ENCODE assay signal across 24 cellular contexts in genomic region chr13:39581177-39581576, GRCh38.
"Had no signal": no experiment of that assay in that cellular context is flagged by ENCODE, and none has a peak within 500 bp of the region (broad histone marks: within the 10 kb centered on the region; RNA-seq: fewer than 3 reads in every experiment).

No MANE protein-coding gene starts in this region.

- FAIRE-seq: bronchial epithelial cell had no signal

- H3K27me3 ChIP-seq: ascending aorta, body of pancreas had no signal

- H3K4me1 ChIP-seq: body of pancreas had no signal

- ATAC-seq: activated CD4-positive, CD25-positive, alpha-beta regulatory T cell treated with anti-CD3 and anti-CD28 coated beads, Interleukin-2, amount 50 U/mL, for 24 hours; activated CD8-positive, alpha-beta T cell treated with anti-CD3 and anti-CD28 coated beads, Interleukin-2, amount 10 ng/mL, durations not matched to agents 7 days and 5 days; activated naive CD8-positive, alpha-beta T cell treated with anti-CD3 and anti-CD28 coated beads, Interleukin-2, amount 50 U/mL, for 24 hours; body of pancreas had no signal

- H3K36me3 Mint-ChIP-seq: activated naive CD4-positive, alpha-beta T cell treated with anti-CD3 and anti-CD28 coated beads, Interleukin-2, amount 50 U/mL, for 24 hours had no signal

- H3K27ac Mint-ChIP-seq: activated CD8-positive, alpha-beta T cell treated with anti-CD3 and anti-CD28 coated beads, Interleukin-2, amount 10 ng/mL, durations not matched to agents 7 days and 5 days; activated naive CD4-positive, alpha-beta T cell treated with anti-CD3 and anti-CD28 coated beads, Interleukin-2, amount 50 U/mL, for 24 hours; activated naive CD8-positive, alpha-beta T cell treated with anti-CD3 and anti-CD28 coated beads, Interleukin-2, amount 50 U/mL, for 24 hours; T-helper 1 cell treated with Interleukin-12 subunit alpha and Interleukin-12 subunit beta and Interleukin-4 antibody, amounts not matched to agents 30 μg/mL and 1 μg/mL, for 36 hours had no signal

- H3K4me2 ChIP-seq: KMS-11, PC-9 had no signal

- H3K4me1 Mint-ChIP-seq: activated naive CD4-positive, alpha-beta T cell treated with anti-CD3 and anti-CD28 coated beads, Interleukin-2, amount 50 U/mL, for 24 hours; activated naive CD8-positive, alpha-beta T cell treated with anti-CD3 and anti-CD28 coated beads, Interleukin-2, amount 50 U/mL, for 24 hours had no signal

- H3K36me3 ChIP-seq: ascending aorta had no signal

- H3K4me3 Mint-ChIP-seq: activated CD8-positive, alpha-beta T cell treated with anti-CD3 and anti-CD28 coated beads, Interleukin-2, amount 10 ng/mL, durations not matched to agents 7 days and 5 days; activated naive CD4-positive, alpha-beta T cell treated with anti-CD3 and anti-CD28 coated beads, Interleukin-2, amount 50 U/mL, for 24 hours; activated naive CD8-positive, alpha-beta T cell treated with anti-CD3 and anti-CD28 coated beads, Interleukin-2, amount 50 U/mL, for 24 hours; T-helper 1 cell treated with Interleukin-12 subunit alpha and Interleukin-12 subunit beta and Interleukin-4 antibody, amounts not matched to agents 30 μg/mL and 1 μg/mL, for 36 hours had no signal

- DNase-seq: activated CD4-positive, alpha-beta T cell treated with anti-CD3 and anti-CD28 coated beads for 48 hours; activated CD4-positive, alpha-beta T cell treated with anti-CD3 and anti-CD28 coated beads, Interleukin-2, amount 50 U/mL, for 4 hours; activated CD8-positive, alpha-beta memory T cell treated with anti-CD3 and anti-CD28 coated beads, Interleukin-2, amount 50 U/mL, for 48 hours; activated CD8-positive, alpha-beta T cell treated with anti-CD3 and anti-CD28 coated beads, Interleukin-2, amount 10 ng/mL, durations not matched to agents 7 days and 5 days; activated effector memory CD4-positive, alpha-beta T cell treated with Interleukin-2 at 50 U/mL for 16 hours; activated naive CD4-positive, alpha-beta T cell; activated naive CD8-positive, alpha-beta T cell treated with anti-CD3 and anti-CD28 coated beads, Interleukin-2, amount 50 U/mL, for 24 hours; activated T-cell treated with anti-CD3 and anti-CD28 coated beads, Interleukin-2, amount 50 U/mL, for 1 hour; amniotic stem cell; body of pancreas; central memory CD4-positive, alpha-beta T cell; NCI-H1092 treated with DMSO at 0.1 percent for 48 hours; NCI-H1417 treated with DMSO at 0.1 percent for 48 hours; NCI-H187; NCI-H226; NCI-H526 treated with DMSO at 0.1 percent for 48 hours; PC-9; SHP77 treated with DMSO at 0.1 percent for 48 hours had no signal

- H3K27ac ChIP-seq: body of pancreas, KMS-11, PC-9 had no signal

- H3K9ac ChIP-seq: KMS-11 had no signal

- H3K4me3 ChIP-seq: ascending aorta, body of pancreas, PC-9 had no signal

- H3K9me3 Mint-ChIP-seq: activated naive CD4-positive, alpha-beta T cell treated with anti-CD3 and anti-CD28 coated beads, Interleukin-2, amount 50 U/mL, for 24 hours; activated naive CD8-positive, alpha-beta T cell treated with anti-CD3 and anti-CD28 coated beads, Interleukin-2, amount 50 U/mL, for 24 hours; T-helper 1 cell treated with Interleukin-12 subunit alpha and Interleukin-12 subunit beta and Interleukin-4 antibody, amounts not matched to agents 30 μg/mL and 1 μg/mL, for 36 hours had no signal
